ENCODE assay signal across 40 cellular contexts in genomic region chr3:185320949-185321348, GRCh38.
"Had no signal": no experiment of that assay in that cellular context is flagged by ENCODE, and none has a peak within 500 bp of the region (broad histone marks: within the 10 kb centered on the region; RNA-seq: fewer than 3 reads in every experiment).

No MANE protein-coding gene starts in this region.

- H3K9me3 Mint-ChIP-seq: activated CD4-positive, alpha-beta memory T cell treated with anti-CD3 and anti-CD28 coated beads, Interleukin-2, amount 10 ng/mL, durations not matched to agents 7 days and 5 days; activated CD4-positive, alpha-beta T cell treated with anti-CD3 and anti-CD28 coated beads, Interleukin-2, amount 10 ng/mL, durations not matched to agents 7 days and 5 days; activated naive CD4-positive, alpha-beta T cell treated with anti-CD3 and anti-CD28 coated beads for 36 hours; activated naive CD4-positive, alpha-beta T cell treated with anti-CD3 and anti-CD28 coated beads, Interleukin-2, amount 50 U/mL, for 72 hours; activated naive CD8-positive, alpha-beta T cell treated with anti-CD3 and anti-CD28 coated beads for 36 hours; activated T-cell treated with anti-CD3 and anti-CD28 coated beads, Interleukin-2, amount 50 U/mL, for 4 hours; activated T-cell treated with anti-CD3 and anti-CD28 coated beads, Interleukin-2, amount 50 U/mL, for 72 hours; activated T-helper 1 cell treated with anti-CD3 and anti-CD28 coated beads, Interleukin-12 subunit alpha, Interleukin-12 subunit beta, Interleukin-2, Interleukin-4 antibody, amounts not matched to agents 30 ng/mL and 10 ng/mL and 1 ng/mL, durations not matched to agents 14 hours and 24 hours and 36 hours; activated T-helper 17 cell treated with anti-CD3 and anti-CD28 coated beads, Interleukin-2, amount 50 U/mL, for 72 hours; T-helper 1 cell treated with Interleukin-12 subunit alpha and Interleukin-12 subunit beta and Interleukin-4 antibody, amounts not matched to agents 30 μg/mL and 1 μg/mL, for 36 hours; T-helper 2 cell treated with Interferon-gamma antibody and Interleukin-4, amounts not matched to agents 5 μg/mL and 100 μg/mL, for 36 hours; WTC11 had no signal

- H3K4me1 Mint-ChIP-seq: activated T-helper 17 cell treated with anti-CD3 and anti-CD28 coated beads, Interleukin-2, amount 50 U/mL, for 72 hours; WTC11 had no signal

- H3K27me3 ChIP-seq: adrenal gland, body of pancreas, brain microvascular endothelial cell, breast epithelium had no signal

- ATAC-seq: activated CD4-positive, alpha-beta T cell treated with anti-CD3 and anti-CD28 coated beads for 36 hours; activated CD4-positive, CD25-positive, alpha-beta regulatory T cell treated with anti-CD3 and anti-CD28 coated beads, Interleukin-2, amount 50 U/mL, for 24 hours; activated CD8-positive, alpha-beta T cell treated with anti-CD3 and anti-CD28 coated beads, Interleukin-2, amount 10 ng/mL, durations not matched to agents 7 days and 5 days; activated naive CD4-positive, alpha-beta T cell treated with anti-CD3 and anti-CD28 coated beads, Interleukin-2, amount 50 U/mL, for 72 hours; activated T-cell treated with anti-CD3 and anti-CD28 coated beads, Interleukin-2, amount 50 U/mL, for 4 hours; activated T-cell treated with anti-CD3 and anti-CD28 coated beads, Interleukin-2, amount 50 U/mL, for 72 hours; activated T-helper 17 cell treated with anti-CD3 and anti-CD28 coated beads, Interleukin-2, amount 50 U/mL, for 72 hours; body of pancreas; WTC11 had no signal

- H3K4me3 Mint-ChIP-seq: activated CD4-positive, alpha-beta memory T cell treated with anti-CD3 and anti-CD28 coated beads, Interleukin-2, amount 10 ng/mL, durations not matched to agents 7 days and 5 days; activated CD4-positive, alpha-beta T cell treated with anti-CD3 and anti-CD28 coated beads for 36 hours; activated CD4-positive, alpha-beta T cell treated with anti-CD3 and anti-CD28 coated beads, Interleukin-2, amount 10 ng/mL, durations not matched to agents 7 days and 5 days; activated CD8-positive, alpha-beta T cell treated with anti-CD3 and anti-CD28 coated beads, Interleukin-2, amount 10 ng/mL, durations not matched to agents 7 days and 5 days; activated naive CD4-positive, alpha-beta T cell treated with anti-CD3 and anti-CD28 coated beads for 36 hours; activated naive CD8-positive, alpha-beta T cell treated with anti-CD3 and anti-CD28 coated beads for 36 hours; activated T-cell treated with anti-CD3 and anti-CD28 coated beads, Interleukin-2, amount 50 U/mL, for 4 hours; activated T-cell treated with anti-CD3 and anti-CD28 coated beads, Interleukin-2, amount 50 U/mL, for 72 hours; activated T-helper 1 cell treated with anti-CD3 and anti-CD28 coated beads, Interleukin-12 subunit alpha, Interleukin-12 subunit beta, Interleukin-2, Interleukin-4 antibody, amounts not matched to agents 30 ng/mL and 10 ng/mL and 1 ng/mL, durations not matched to agents 14 hours and 24 hours and 36 hours; activated T-helper 17 cell treated with anti-CD3 and anti-CD28 coated beads, Interleukin-2, amount 50 U/mL, for 72 hours; T-helper 1 cell treated with Interleukin-12 subunit alpha and Interleukin-12 subunit beta and Interleukin-4 antibody, amounts not matched to agents 30 μg/mL and 1 μg/mL, for 36 hours; T-helper 2 cell treated with Interferon-gamma antibody and Interleukin-4, amounts not matched to agents 5 μg/mL and 100 μg/mL, for 36 hours; WTC11 had no signal

- H3K4me3 ChIP-seq: adrenal gland, body of pancreas, breast epithelium had no signal

- FAIRE-seq: astrocyte, TTC549 had no signal

- H3K9me3 ChIP-seq: adrenal gland, body of pancreas, breast epithelium had no signal

- H3K4me1 ChIP-seq: breast epithelium had no signal

- DNase-seq: activated CD4-positive, alpha-beta memory T cell treated with anti-CD3 and anti-CD28 coated beads, Interleukin-2, amount 10 ng/mL, durations not matched to agents 7 days and 5 days; activated CD4-positive, alpha-beta T cell treated with anti-CD3 and anti-CD28 coated beads for 1 hour; activated CD4-positive, alpha-beta T cell treated with anti-CD3 and anti-CD28 coated beads for 36 hours; activated CD4-positive, alpha-beta T cell treated with anti-CD3 and anti-CD28 coated beads for 48 hours; activated CD4-positive, alpha-beta T cell treated with anti-CD3 and anti-CD28 coated beads, Interleukin-2, amount 10 ng/mL, durations not matched to agents 7 days and 5 days; activated CD4-positive, alpha-beta T cell treated with anti-CD3 and anti-CD28 coated beads, Interleukin-2, amount 50 U/mL, for 48 hours; activated CD4-positive, CD25-positive, alpha-beta regulatory T cell; activated CD8-positive, alpha-beta memory T cell treated with anti-CD3 and anti-CD28 coated beads for 24 hours; activated CD8-positive, alpha-beta memory T cell treated with anti-CD3 and anti-CD28 coated beads, Interleukin-2, amount 50 U/mL, for 4 hours; activated CD8-positive, alpha-beta T cell treated with anti-CD3 and anti-CD28 coated beads, Interleukin-2, amount 10 ng/mL, durations not matched to agents 7 days and 5 days; activated effector memory CD4-positive, alpha-beta T cell treated with anti-CD3 and anti-CD28 coated beads, Interleukin-2, amount 50 U/mL, for 16 hours; activated gamma-delta T cell treated with Interleukin-2 at 50 U/mL for 16 hours; activated naive CD4-positive, alpha-beta T cell; activated naive CD4-positive, alpha-beta T cell treated with anti-CD3 and anti-CD28 coated beads for 36 hours; activated naive CD4-positive, alpha-beta T cell treated with anti-CD3 and anti-CD28 coated beads, Interleukin-2, amount 50 U/mL, for 16 hours; activated naive CD8-positive, alpha-beta T cell treated with anti-CD3 and anti-CD28 coated beads for 36 hours; activated T-cell treated with anti-CD3 and anti-CD28 coated beads for 4 hours; activated T-cell treated with anti-CD3 and anti-CD28 coated beads, Interleukin-2, amount 50 U/mL, for 1 hour; activated T-cell treated with anti-CD3 and anti-CD28 coated beads, Interleukin-2, amount 50 U/mL, for 4 hours; activated T-cell treated with anti-CD3 and anti-CD28 coated beads, Interleukin-2, amount 50 U/mL, for 72 hours; adrenal gland; amniotic stem cell; aorta; body of pancreas; brain microvascular endothelial cell; central memory CD4-positive, alpha-beta T cell; T-helper 1 cell; T-helper 2 cell; T-helper 9 cell; WERI-Rb-1 had no signal

- H3K27ac Mint-ChIP-seq: activated CD4-positive, alpha-beta memory T cell treated with anti-CD3 and anti-CD28 coated beads, Interleukin-2, amount 10 ng/mL, durations not matched to agents 7 days and 5 days; activated CD4-positive, alpha-beta T cell treated with anti-CD3 and anti-CD28 coated beads for 36 hours; activated CD4-positive, alpha-beta T cell treated with anti-CD3 and anti-CD28 coated beads, Interleukin-2, amount 10 ng/mL, durations not matched to agents 7 days and 5 days; activated CD8-positive, alpha-beta T cell treated with anti-CD3 and anti-CD28 coated beads, Interleukin-2, amount 10 ng/mL, durations not matched to agents 7 days and 5 days; activated naive CD4-positive, alpha-beta T cell treated with anti-CD3 and anti-CD28 coated beads for 36 hours; activated naive CD4-positive, alpha-beta T cell treated with anti-CD3 and anti-CD28 coated beads, Interleukin-2, amount 50 U/mL, for 72 hours; activated naive CD8-positive, alpha-beta T cell treated with anti-CD3 and anti-CD28 coated beads for 36 hours; activated T-cell treated with anti-CD3 and anti-CD28 coated beads, Interleukin-2, amount 50 U/mL, for 72 hours; activated T-helper 1 cell treated with anti-CD3 and anti-CD28 coated beads, Interleukin-12 subunit alpha, Interleukin-12 subunit beta, Interleukin-2, Interleukin-4 antibody, amounts not matched to agents 30 ng/mL and 10 ng/mL and 1 ng/mL, durations not matched to agents 14 hours and 24 hours and 36 hours; activated T-helper 17 cell treated with anti-CD3 and anti-CD28 coated beads, Interleukin-2, amount 50 U/mL, for 72 hours; T-helper 1 cell treated with Interleukin-12 subunit alpha and Interleukin-12 subunit beta and Interleukin-4 antibody, amounts not matched to agents 30 μg/mL and 1 μg/mL, for 36 hours; T-helper 2 cell treated with Interferon-gamma antibody and Interleukin-4, amounts not matched to agents 5 μg/mL and 100 μg/mL, for 36 hours; WTC11 had no signal

- H3K36me3 Mint-ChIP-seq: activated naive CD4-positive, alpha-beta T cell treated with anti-CD3 and anti-CD28 coated beads, Interleukin-2, amount 50 U/mL, for 72 hours; activated naive CD8-positive, alpha-beta T cell treated with anti-CD3 and anti-CD28 coated beads for 36 hours; WTC11 had no signal

- H3K36me3 ChIP-seq: adrenal gland, brain microvascular endothelial cell, breast epithelium, WERI-Rb-1 had no signal

- H3K27ac ChIP-seq: adrenal gland, body of pancreas, brain microvascular endothelial cell, breast epithelium, WERI-Rb-1 had no signal
